Comparison of ENCODE assay signal across 8 cellular contexts in the genomic region with DNA sequence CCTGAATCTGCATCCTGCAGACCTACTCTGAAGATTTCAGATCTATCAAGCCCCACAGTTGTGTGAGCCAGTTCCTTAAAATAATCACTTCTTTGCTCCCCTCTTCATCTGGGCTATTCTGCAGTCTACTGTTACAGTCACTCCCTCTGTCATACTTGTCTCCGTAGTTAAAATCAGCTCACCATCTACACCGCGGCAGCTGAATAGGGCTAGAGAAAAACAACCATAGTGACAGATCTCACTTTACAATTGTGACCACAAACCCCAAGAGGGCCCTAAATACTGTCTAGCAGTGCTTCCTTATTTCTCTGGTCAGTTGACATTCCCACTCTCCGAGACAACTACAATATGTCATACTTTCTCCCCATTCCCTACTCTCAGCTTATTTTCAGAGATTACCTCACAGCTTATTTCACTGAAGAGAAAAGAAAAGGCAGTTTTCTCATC. TPM values are rescaled to one million over a fixed set of nuclear protein-coding genes. Genes with fewer than 3 reads are reported as not detected.
DNase-seq lines count a peak whose midpoint lies in the region; ATAC-seq and TF ChIP-seq lines count a peak whose summit lies in the region.

No MANE protein-coding gene starts in this region.

- peaks cover 7% of the 10 kb centered on the region for H3K36me3 Mint-ChIP-seq in WTC11

- peaks cover 15% of the 10 kb centered on the region for H3K4me1 Mint-ChIP-seq in WTC11

- no TSS peak for BruUV-seq in PC-9 (replicated peaks; lab: Mats Ljungman, UMichigan)

- H3K27ac Mint-ChIP-seq in WTC11 = no peak overlapping the region

- no peak overlapping the region for H3K4me3 Mint-ChIP-seq in WTC11

- no peaks in the 10 kb centered on the region for H3F3A ChIP-seq in GM23248 (ENCODE audit: insufficient read depth)
- no peaks in the 10 kb centered on the region for H3F3A ChIP-seq in PC-9 (ENCODE audit: insufficient read depth, low read depth)

- H3K9ac ChIP-seq in GM23248 = no peak overlapping the region

- POLR2A ChIA-PET in WTC11 (lab: Charles Lee) (no interaction called here), PC-9 (lab: Charles Lee; ENCODE audit: unreplicated experiment) (no interaction called here)

- DNase-seq in GM23248 (peak; percentile 40), NCI-H187 treated with DMSO at 0.1 percent for 48 hours (lab: John Stamatoyannopoulos, UW) (peak; percentile 43), left lung (no peak), NCI-H1436 treated with DMSO at 0.1 percent for 48 hours (lab: John Stamatoyannopoulos, UW) (no peak), H7 (no peak), WTC11 (ENCODE audit: low spot score) (no peak), PC-9 (no peak)

- CTCF ChIA-PET in WTC11 (lab: Charles Lee) (interaction anchor here (1.0 kb wide), 1 partner anchor 12 kb away, joined by 4 read pairs; no protein-coding TSS in a partner anchor), PC-9 (lab: Charles Lee) (no interaction called here)

- no peaks in the 10 kb centered on the region for H3K27me3 ChIP-seq in GM23248 (replicated peaks; ENCODE audit: insufficient read depth)
- H3K27me3 ChIP-seq in left lung = no peaks in the 10 kb centered on the region
- no peaks in the 10 kb centered on the region for H3K27me3 ChIP-seq in H7 (ENCODE audit: control insufficient read depth, insufficient read depth, low read length)
- H3K27me3 ChIP-seq in PC-9 (ENCODE audit: insufficient read depth, low read depth) = no peaks in the 10 kb centered on the region

- H3K4me1 ChIP-seq in GM23248 (ENCODE audit: insufficient read depth) = no peaks in the 10 kb centered on the region
- H3K4me1 ChIP-seq in left lung = peaks cover 4 to 36% of the 10 kb centered on the region in 2 donors
- H3K4me1 ChIP-seq in PC-9 (replicated peaks; ENCODE audit: insufficient read depth) = no peaks in the 10 kb centered on the region

- intact Hi-C loops in left lung (cut with DNase I) (no loop called here), PC-9 (cut with micrococcal nuclease; ENCODE audit: unreplicated experiment) (no loop called here)

- 0 out of 2 replicates have a peak, but pooled peaks cover 12% of the 10 kb centered on the region for H4K20me1 ChIP-seq in GM23248 (ENCODE audit: insufficient read depth)
- 0 out of 2 replicates have a peak, but pooled peaks cover 3% of the 10 kb centered on the region for H4K20me1 ChIP-seq in PC-9 (ENCODE audit: insufficient read depth)

- ATAC-seq in GM18502 (IDR thresholded peaks at IDR 0.05; ENCODE audit: poor library complexity, unreplicated experiment) (peak; percentile 87), left lung (peak; percentile 42), WTC11 (no peak)

- H3K79me2 ChIP-seq in GM23248 (ENCODE audit: insufficient read depth) (peaks cover 93% of the 10 kb centered on the region), PC-9 (ENCODE audit: low read depth) (peaks cover 45% of the 10 kb centered on the region)

- no peaks in the 10 kb centered on the region for H3K27me3 Mint-ChIP-seq in WTC11 (ENCODE audit: low read depth)

- H3K36me3 ChIP-seq in GM23248 (ENCODE audit: low read depth) (no peaks in the 10 kb centered on the region), left lung (no peaks in the 10 kb centered on the region), H7 (replicated peaks; ENCODE audit: control insufficient read depth, insufficient read depth, low read length) (no peaks in the 10 kb centered on the region; the same call in 1 of the 2 replicates), PC-9 (ENCODE audit: low read depth) (0 out of 2 replicates have a peak, but pooled peaks cover 4% of the 10 kb centered on the region)

- H3K4me2 ChIP-seq in GM23248 (ENCODE audit: unreplicated experiment) = no peak overlapping the region
- no peak overlapping the region for H3K4me2 ChIP-seq in PC-9

- WGBS in GM23248 (ENCODE audit: low coverage in 1 of 2, low lambda C conversion rate in 2 of 2, missing lambda C conversion rate in 2 of 2), 2 experiments = 32 to 39% methylated on average over 4 of the region's 4 CpGs

- in situ Hi-C loops in GM23248 (cut with MboI) = no loop called here

- peaks cover 4% of the 10 kb centered on the region for H3K9me3 Mint-ChIP-seq in WTC11

- H3K9me3 ChIP-seq in GM23248 (ENCODE audit: low read depth) (no peaks in the 10 kb centered on the region), left lung (no peaks in the 10 kb centered on the region), PC-9 (ENCODE audit: insufficient read depth, low read depth) (no peaks in the 10 kb centered on the region)

- H3K4me3 ChIP-seq in GM23248 (no peak overlapping the region), left lung (peak overlapping the region in 1 of 2 donors; percentile 6), H7 (ENCODE audit: insufficient read depth, low read depth, low read length) (no peak overlapping the region), PC-9 (no peak overlapping the region)

- H3K9me2 ChIP-seq in GM23248 (ENCODE audit: insufficient read depth) (no peaks in the 10 kb centered on the region), PC-9 (ENCODE audit: insufficient read depth) (no peaks in the 10 kb centered on the region)

- H3K27ac ChIP-seq in GM23248 (no peak overlapping the region), left lung (peak overlapping the region in 1 of 2 donors; percentile 23), PC-9 (no peak overlapping the region)

- no peak for TF ChIP-seq CTCF in left lung (IDR thresholded peaks at IDR 0.05)
- no peak for TF ChIP-seq CTCF in WTC11 (IDR thresholded peaks at IDR 0.05)
- TF ChIP-seq CTCF in PC-9 (conservative IDR thresholded peaks at IDR 0.05) = no peak

- H2AFZ ChIP-seq in GM23248 (no peak overlapping the region), PC-9 (no peak overlapping the region)

TF ChIP-seq in WTC11, 78 proteins besides CTCF, POLR2A, EP300 and RAD21:
- TF ChIP-seq, protein P1, sequence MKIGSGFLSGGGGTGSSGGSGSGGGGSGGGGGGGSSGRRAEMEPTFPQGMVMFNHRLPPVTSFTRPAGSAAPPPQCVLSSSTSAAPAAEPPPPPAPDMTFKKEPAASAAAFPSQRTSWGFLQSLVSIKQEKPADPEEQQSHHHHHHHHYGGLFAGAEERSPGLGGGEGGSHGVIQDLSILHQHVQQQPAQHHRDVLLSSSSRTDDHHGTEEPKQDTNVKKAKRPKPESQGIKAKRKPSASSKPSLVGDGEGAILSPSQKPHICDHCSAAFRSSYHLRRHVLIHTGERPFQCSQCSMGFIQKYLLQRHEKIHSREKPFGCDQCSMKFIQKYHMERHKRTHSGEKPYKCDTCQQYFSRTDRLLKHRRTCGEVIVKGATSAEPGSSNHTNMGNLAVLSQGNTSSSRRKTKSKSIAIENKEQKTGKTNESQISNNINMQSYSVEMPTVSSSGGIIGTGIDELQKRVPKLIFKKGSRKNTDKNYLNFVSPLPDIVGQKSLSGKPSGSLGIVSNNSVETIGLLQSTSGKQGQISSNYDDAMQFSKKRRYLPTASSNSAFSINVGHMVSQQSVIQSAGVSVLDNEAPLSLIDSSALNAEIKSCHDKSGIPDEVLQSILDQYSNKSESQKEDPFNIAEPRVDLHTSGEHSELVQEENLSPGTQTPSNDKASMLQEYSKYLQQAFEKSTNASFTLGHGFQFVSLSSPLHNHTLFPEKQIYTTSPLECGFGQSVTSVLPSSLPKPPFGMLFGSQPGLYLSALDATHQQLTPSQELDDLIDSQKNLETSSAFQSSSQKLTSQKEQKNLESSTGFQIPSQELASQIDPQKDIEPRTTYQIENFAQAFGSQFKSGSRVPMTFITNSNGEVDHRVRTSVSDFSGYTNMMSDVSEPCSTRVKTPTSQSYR (CRISPR knock-in tag; IDR thresholded peaks at IDR 0.05) = no peak
- no peak for TF ChIP-seq NR1H2 (CRISPR knock-in tag; IDR thresholded peaks at IDR 0.05)
- TF ChIP-seq OVOL2 (CRISPR knock-in tag; IDR thresholded peaks at IDR 0.05; ENCODE audit: borderline replicate concordance) = no peak
- no peak for TF ChIP-seq IRF2 (CRISPR knock-in tag; IDR thresholded peaks at IDR 0.05; ENCODE audit: borderline replicate concordance, low read depth)
- TF ChIP-seq MXD4 (CRISPR knock-in tag; IDR thresholded peaks at IDR 0.05; ENCODE audit: borderline replicate concordance) = no peak
- TF ChIP-seq FOXP1 (CRISPR knock-in tag; IDR thresholded peaks at IDR 0.05; ENCODE audit: borderline replicate concordance) = no peak
- TF ChIP-seq ESRRA (CRISPR knock-in tag; IDR thresholded peaks at IDR 0.05; ENCODE audit: borderline replicate concordance) = no peak

RNA-seq across cellular contexts. Expression of a gene that starts 12.9 kb away (rescaled TPM):
- 58.9 and 65.9 TPM in 2 replicates for total RNA-seq in GM23248 (2014; rRNA removed; shearing (Covaris generic))
- polyA plus RNA-seq in GM23248 (2016; fragmentation: Nextera tagmentation; extraction: Ambion mirVana) = 43.1 and 43.9 TPM in 2 replicates
- total RNA-seq in left lung = 10 to 100 TPM; 48.3 to 50.7 TPM
- total RNA-seq in H7 (2014; rRNA removed; shearing (Covaris generic)) = 132 and 149 TPM in 2 replicates
- total RNA-seq in WTC11 (2021) = 76.1 to 108 TPM (median 76.4 TPM) in 3 replicates
- 34.1 and 45.8 TPM in 2 replicates for total RNA-seq in PC-9 (2021)

Comparison
In these comparisons a context has a peak if more than half of its experiments do, and no peak if none do; other contexts are left out.
1. DNase-seq: peak in GM23248 (single experiment) and NCI-H187 treated with DMSO at 0.1 percent for 48 hours (single experiment); none in left lung (0 of 2), NCI-H1436 treated with DMSO at 0.1 percent for 48 hours (single experiment), H7 (single experiment), WTC11 (single experiment) and PC-9 (0 of 2).